10 cellular contexts compared by ENCODE assay signal in genomic region chr15:60799885-60800728, GRCh38.
A peak's percentile ranks its signal among the peaks of the same experiment; 100 is the strongest.
DNase-seq lines count a peak whose midpoint lies in the region; ATAC-seq and TF ChIP-seq lines count a peak whose summit lies in the region.
"Had no signal": no experiment of that assay in that cellular context is flagged by ENCODE, and none has a peak within 500 bp of the region (broad histone marks: within the 10 kb centered on the region; RNA-seq: fewer than 3 reads in every experiment).

No MANE protein-coding gene starts in this region.

- intact Hi-C loops in Right ventricle myocardium superior (cut with DNase I): no loop called here

- peaks cover 16% of the 10 kb centered on the region for H3K4me1 Mint-ChIP-seq in T-helper 2 cell treated with Interferon-gamma antibody and Interleukin-4, amounts not matched to agents 5 μg/mL and 100 μg/mL, for 36 hours (ENCODE audit: low read depth)
- peaks cover 82% of the 10 kb centered on the region for H3K4me1 Mint-ChIP-seq in activated T-cell treated with anti-CD3 and anti-CD28 coated beads, Interleukin-2, amount 50 U/mL, for 4 hours (ENCODE audit: low read depth)

- peak; percentile 73 to 79 for ATAC-seq in activated T-cell treated with anti-CD3 and anti-CD28 coated beads, Interleukin-2, amount 50 U/mL, for 4 hours
- no peak for ATAC-seq in Right ventricle myocardium superior (ENCODE audit: poor library complexity)
- ATAC-seq: K562 had no signal

- CTCF ChIA-PET in HEK293T (lab: Yijun Ruan, JAX): no interaction called here

- H3K9me3 Mint-ChIP-seq in T-helper 2 cell treated with Interferon-gamma antibody and Interleukin-4, amounts not matched to agents 5 μg/mL and 100 μg/mL, for 36 hours: peaks cover 1% of the 10 kb centered on the region
- no peaks in the 10 kb centered on the region for H3K9me3 Mint-ChIP-seq in activated T-cell treated with anti-CD3 and anti-CD28 coated beads, Interleukin-2, amount 50 U/mL, for 4 hours

- H3K4me3 Mint-ChIP-seq in T-helper 2 cell treated with Interferon-gamma antibody and Interleukin-4, amounts not matched to agents 5 μg/mL and 100 μg/mL, for 36 hours: no peak overlapping the region
- H3K4me3 Mint-ChIP-seq in activated T-cell treated with anti-CD3 and anti-CD28 coated beads, Interleukin-2, amount 50 U/mL, for 4 hours: peak overlapping the region; percentile 47

- H3K27me3 Mint-ChIP-seq in T-helper 2 cell treated with Interferon-gamma antibody and Interleukin-4, amounts not matched to agents 5 μg/mL and 100 μg/mL, for 36 hours (ENCODE audit: low read depth): peaks cover 6% of the 10 kb centered on the region
- H3K27me3 Mint-ChIP-seq in activated T-cell treated with anti-CD3 and anti-CD28 coated beads, Interleukin-2, amount 50 U/mL, for 4 hours (ENCODE audit: low read depth): no peaks in the 10 kb centered on the region

- DNase-seq in T-helper 2 cell treated with Interferon-gamma antibody and Interleukin-4, amounts not matched to agents 5 μg/mL and 100 μg/mL, for 36 hours (ENCODE audit: low spot score): peak; percentile 19
- no peak for DNase-seq in T-helper 2 cell
- peak; percentile 33 for DNase-seq in activated T-cell treated with anti-CD3 and anti-CD28 coated beads, Interleukin-2, amount 50 U/mL, for 4 hours
- DNase-seq in fibroblast of peridontal ligament (ENCODE audit: extremely low read depth): peak; percentile 61
- DNase-seq in stimulated activated CD8-positive, alpha-beta memory T cell treated with anti-CD3 and anti-CD28 coated beads, Interleukin-4, amount 100 ng/mL, for 48 hours: peak; percentile 46
- no peak for DNase-seq in mesenteric fat pad (ENCODE audit: low spot score)
- no peak for DNase-seq in HEK293T (ENCODE audit: extremely low spot score)
- no peak for DNase-seq in Right ventricle myocardium superior
- DNase-seq: posterior cingulate gyrus had no signal

- POLR2A ChIA-PET in HEK293T (lab: Yijun Ruan, JAX): no interaction called here

- H3K27ac Mint-ChIP-seq in T-helper 2 cell treated with Interferon-gamma antibody and Interleukin-4, amounts not matched to agents 5 μg/mL and 100 μg/mL, for 36 hours: peak overlapping the region; percentile 33

- no peaks in the 10 kb centered on the region for H3K36me3 Mint-ChIP-seq in T-helper 2 cell treated with Interferon-gamma antibody and Interleukin-4, amounts not matched to agents 5 μg/mL and 100 μg/mL, for 36 hours (ENCODE audit: low read depth)
- no peaks in the 10 kb centered on the region for H3K36me3 Mint-ChIP-seq in activated T-cell treated with anti-CD3 and anti-CD28 coated beads, Interleukin-2, amount 50 U/mL, for 4 hours (ENCODE audit: insufficient read depth)

TF ChIP-seq in HEK293T, 16 proteins besides CTCF, POLR2A, EP300 and RAD21:
- no peak for TF ChIP-seq CTBP1 (IDR thresholded peaks at IDR 0.05; ENCODE audit: borderline replicate concordance)
- no peak for TF ChIP-seq SP1 (IDR thresholded peaks at IDR 0.05)
- no peak for TF ChIP-seq FOXA1 (IDR thresholded peaks at IDR 0.05)

Comparison
In these comparisons a context has a peak if more than half of its experiments do, and no peak if none do; other contexts are left out.
1. DNase-seq: peak in T-helper 2 cell treated with Interferon-gamma antibody and Interleukin-4, amounts not matched to agents 5 μg/mL and 100 μg/mL, for 36 hours (single experiment), activated T-cell treated with anti-CD3 and anti-CD28 coated beads, Interleukin-2, amount 50 U/mL, for 4 hours (single experiment), fibroblast of peridontal ligament (single experiment) and stimulated activated CD8-positive, alpha-beta memory T cell treated with anti-CD3 and anti-CD28 coated beads, Interleukin-4, amount 100 ng/mL, for 48 hours (single experiment); none in T-helper 2 cell (0 of 5), mesenteric fat pad (single experiment), HEK293T (single experiment) and Right ventricle myocardium superior (single experiment).